Comparison of ENCODE assay signal across 29 cellular contexts in genomic region chr1:110737206-110737605, GRCh38.
"Had no signal": no experiment of that assay in that cellular context is flagged by ENCODE, and none has a peak within 500 bp of the region (broad histone marks: within the 10 kb centered on the region; RNA-seq: fewer than 3 reads in every experiment).

No MANE protein-coding gene starts in this region.

- DNase-seq: activated CD4-positive, alpha-beta memory T cell treated with anti-CD3 and anti-CD28 coated beads for 36 hours; activated CD4-positive, alpha-beta T cell treated with anti-CD3 and anti-CD28 coated beads for 36 hours; activated CD4-positive, alpha-beta T cell treated with anti-CD3 and anti-CD28 coated beads, Interleukin-2, amount 10 ng/mL, durations not matched to agents 24 days and 14 days; activated CD4-positive, CD25-positive, alpha-beta regulatory T cell; activated CD4-positive, CD25-positive, alpha-beta regulatory T cell treated with anti-CD3 and anti-CD28 coated beads, Interleukin-2, amount 50 U/mL, for 72 hours; activated CD8-positive, alpha-beta memory T cell treated with anti-CD3 and anti-CD28 coated beads, Interleukin-2, amount 10 ng/mL, durations not matched to agents 7 days and 5 days; activated CD8-positive, alpha-beta memory T cell treated with anti-CD3 and anti-CD28 coated beads, Interleukin-2, amount 50 U/mL, for 4 hours; activated CD8-positive, alpha-beta T cell treated with anti-CD3 and anti-CD28 coated beads, Interleukin-2, amount 10 ng/mL, durations not matched to agents 7 days and 5 days; activated effector memory CD4-positive, alpha-beta T cell treated with anti-CD3 and anti-CD28 coated beads, Interleukin-2, amount 50 U/mL, for 16 hours; activated naive CD4-positive, alpha-beta T cell treated with anti-CD3 and anti-CD28 coated beads for 36 hours; activated naive CD8-positive, alpha-beta T cell treated with anti-CD3 and anti-CD28 coated beads for 36 hours; activated naive CD8-positive, alpha-beta T cell treated with anti-CD3 and anti-CD28 coated beads, Interleukin-2, amount 50 U/mL, for 24 hours; activated T-cell treated with anti-CD3 and anti-CD28 coated beads, Interleukin-2, amount 50 U/mL, for 1 hour; activated T-cell treated with anti-CD3 and anti-CD28 coated beads, Interleukin-2, amount 50 U/mL, for 48 hours; adrenal gland; amygdala; aorta; body of pancreas; caudate nucleus; cortex of kidney; dermis blood vessel endothelial cell; effector CD4-positive, alpha-beta T cell; effector memory CD8-positive, alpha-beta T cell; erythroblast; esophagus squamous epithelium; foreskin melanocyte; heart right ventricle had no signal

- H3K4me1 ChIP-seq: adrenal gland, body of pancreas, esophagus squamous epithelium, gastroesophageal sphincter, heart right ventricle had no signal

- H3K27ac ChIP-seq: adrenal gland, body of pancreas, esophagus squamous epithelium, gastroesophageal sphincter, heart right ventricle, hepatocyte had no signal

- H3K79me2 ChIP-seq: hepatocyte had no signal

- H3K4me2 ChIP-seq: hepatocyte had no signal

- H3K9me3 ChIP-seq: adrenal gland, body of pancreas, esophagus squamous epithelium, gastroesophageal sphincter, heart right ventricle had no signal

- H3K27me3 ChIP-seq: body of pancreas, hepatocyte had no signal

- H2AFZ ChIP-seq: hepatocyte had no signal

- H3K36me3 ChIP-seq: adrenal gland, esophagus squamous epithelium, gastroesophageal sphincter, heart right ventricle had no signal

- H3K4me3 ChIP-seq: adrenal gland, body of pancreas, esophagus squamous epithelium, gastroesophageal sphincter, heart right ventricle, hepatocyte had no signal
